13 cellular contexts compared by ENCODE assay signal in genomic region chr10:110822065-110822707, GRCh38. TPM values are rescaled to one million over a fixed set of nuclear protein-coding genes. Genes with fewer than 3 reads are reported as not detected.
DNase-seq lines count a peak whose midpoint lies in the region; ATAC-seq and TF ChIP-seq lines count a peak whose summit lies in the region.
"Had no signal": no experiment of that assay in that cellular context is flagged by ENCODE, and none has a peak within 500 bp of the region (broad histone marks: within the 10 kb centered on the region; RNA-seq: fewer than 3 reads in every experiment).

No MANE protein-coding gene starts in this region.

- H4K20me1 ChIP-seq in hepatocyte (ENCODE audit: insufficient read depth, poor library complexity, severe bottlenecking): no peaks in the 10 kb centered on the region

- TF ChIP-seq EP300 in sigmoid colon (IDR thresholded peaks at IDR 0.05): peak in 2 of 4 donors; percentile 40 to 50

- H3K27ac Mint-ChIP-seq in CD8-positive, alpha-beta memory T cell: peak overlapping the region in 6 of 8 donors; percentile 22 to 90 (median 56)
- peak overlapping the region; percentile 49 for H3K27ac Mint-ChIP-seq in activated T-helper 17 cell treated with anti-CD3 and anti-CD28 coated beads, Interleukin-2, amount 50 U/mL, for 72 hours
- H3K27ac Mint-ChIP-seq: IgD-negative memory B cell had no signal

- H3K4me3 ChIP-seq in CD8-positive, alpha-beta memory T cell (ENCODE audit: low read length): no peak overlapping the region
- H3K4me3 ChIP-seq in hepatocyte: no peak overlapping the region
- H3K4me3 ChIP-seq in sigmoid colon: no peak overlapping the region

- CTCF ChIA-PET in CD8-positive, alpha-beta memory T cell (lab: Charles Lee): interaction anchor here (0.9 to 1.5 kb wide), 2 partner anchors 16 to 51 kb away, joined by 3 to 4 read pairs; no protein-coding TSS in a partner anchor

- no peaks in the 10 kb centered on the region for H3K9me3 Mint-ChIP-seq in CD8-positive, alpha-beta memory T cell
- H3K9me3 Mint-ChIP-seq in activated T-helper 17 cell treated with anti-CD3 and anti-CD28 coated beads, Interleukin-2, amount 50 U/mL, for 72 hours: no peaks in the 10 kb centered on the region
- H3K9me3 Mint-ChIP-seq: effector memory CD8-positive, alpha-beta T cell; IgD-negative memory B cell had no signal

- POLR2A ChIA-PET in CD8-positive, alpha-beta memory T cell (lab: Charles Lee): no interaction called here

- H3K4me1 Mint-ChIP-seq in CD8-positive, alpha-beta memory T cell: peaks cover 5 to 10% (median 10%) of the 10 kb centered on the region in 3 donors
- H3K4me1 Mint-ChIP-seq in activated T-helper 17 cell treated with anti-CD3 and anti-CD28 coated beads, Interleukin-2, amount 50 U/mL, for 72 hours: peaks cover 9% of the 10 kb centered on the region

- no peaks in the 10 kb centered on the region for H3K79me2 ChIP-seq in hepatocyte

- H3K27me3 ChIP-seq in CD8-positive, alpha-beta memory T cell (ENCODE audit: insufficient read depth, low read length, poor library complexity, severe bottlenecking): no peaks in the 10 kb centered on the region
- H3K27me3 ChIP-seq in hepatocyte: no peaks in the 10 kb centered on the region
- H3K27me3 ChIP-seq in sigmoid colon: no peaks in the 10 kb centered on the region

- no peaks in the 10 kb centered on the region for H3K36me3 Mint-ChIP-seq in CD8-positive, alpha-beta memory T cell
- no peaks in the 10 kb centered on the region for H3K36me3 Mint-ChIP-seq in activated T-helper 17 cell treated with anti-CD3 and anti-CD28 coated beads, Interleukin-2, amount 50 U/mL, for 72 hours (ENCODE audit: low read depth)

- H3K27ac ChIP-seq in CD8-positive, alpha-beta memory T cell (ENCODE audit: low read depth, low read length): no peak overlapping the region
- H3K27ac ChIP-seq in hepatocyte (peak overlapping the region; percentile 84), sigmoid colon (peak overlapping the region; percentile 79 to 90 (median 85))

- no peak for ATAC-seq in activated T-helper 17 cell treated with anti-CD3 and anti-CD28 coated beads, Interleukin-2, amount 50 U/mL, for 72 hours (replicated peaks)
- ATAC-seq in HG02840 (IDR thresholded peaks at IDR 0.05; ENCODE audit: low FRiP score, unreplicated experiment): no peak
- ATAC-seq: effector memory CD8-positive, alpha-beta T cell had no signal

- H3K4me1 ChIP-seq in CD8-positive, alpha-beta memory T cell (ENCODE audit: insufficient read depth, low read length): peaks cover 4% of the 10 kb centered on the region
- peaks cover 81% of the 10 kb centered on the region for H3K4me1 ChIP-seq in hepatocyte (ENCODE audit: insufficient read depth)
- H3K4me1 ChIP-seq in sigmoid colon: peaks cover 0 to 97% (median 96%) of the 10 kb centered on the region in 4 donors

- TF ChIP-seq CTCF in hepatocyte (IDR thresholded peaks at IDR 0.05; ENCODE audit: poor library complexity) (no peak), sigmoid colon (IDR thresholded peaks at IDR 0.05) (no peak)

- peak overlapping the region; percentile 61 for H3K4me2 ChIP-seq in hepatocyte

- H3K27me3 Mint-ChIP-seq in CD8-positive, alpha-beta memory T cell: no peaks in the 10 kb centered on the region
- H3K27me3 Mint-ChIP-seq in activated T-helper 17 cell treated with anti-CD3 and anti-CD28 coated beads, Interleukin-2, amount 50 U/mL, for 72 hours: no peaks in the 10 kb centered on the region
- H3K27me3 Mint-ChIP-seq: effector memory CD8-positive, alpha-beta T cell; IgD-negative memory B cell had no signal

- H2AFZ ChIP-seq in hepatocyte: no peak overlapping the region

- no peaks in the 10 kb centered on the region for H3K9me3 ChIP-seq in CD8-positive, alpha-beta memory T cell (ENCODE audit: low read length)
- H3K9me3 ChIP-seq in hepatocyte (ENCODE audit: low read depth): no peaks in the 10 kb centered on the region
- no peaks in the 10 kb centered on the region for H3K9me3 ChIP-seq in sigmoid colon

- 42% methylated on average over 4 of the region's 4 CpGs for WGBS in hepatocyte (ENCODE audit: low lambda C conversion rate, missing lambda C conversion rate)
- WGBS in sigmoid colon, 2 donors: 58 to 66% methylated on average over 4 of the region's 4 CpGs

- no peak for TF ChIP-seq POLR2A in sigmoid colon (IDR thresholded peaks at IDR 0.05)

- intact Hi-C loops in sigmoid colon (cut with DNase I): loop anchor here (10.0 kb wide), 1 partner anchor 177 kb away; the partner anchor contains the start of gene RBM20

- H3K36me3 ChIP-seq in CD8-positive, alpha-beta memory T cell (ENCODE audit: insufficient read depth, low read length): no peaks in the 10 kb centered on the region
- no peaks in the 10 kb centered on the region for H3K36me3 ChIP-seq in hepatocyte (replicated peaks; ENCODE audit: insufficient read depth, low read depth)
- H3K36me3 ChIP-seq in sigmoid colon: no peaks in the 10 kb centered on the region

- no peaks in the 10 kb centered on the region for H3K9me2 ChIP-seq in hepatocyte (replicated peaks; ENCODE audit: insufficient read depth)

- no peak for DNase-seq in CD8-positive, alpha-beta memory T cell
- DNase-seq in hepatocyte (ENCODE audit: low spot score): no peak
- peak; percentile 56 for DNase-seq in sigmoid colon
- no peak for DNase-seq in NCI-H1436 treated with DMSO at 0.1 percent for 48 hours (lab: John Stamatoyannopoulos, UW)
- DNase-seq in activated CD4-positive, alpha-beta T cell treated with anti-CD3 and anti-CD28 coated beads for 4 hours: no peak
- DNase-seq in activated T-cell treated with anti-CD3 and anti-CD28 coated beads, Interleukin-2, amount 50 U/mL, for 48 hours: no peak
- DNase-seq: activated naive CD4-positive, alpha-beta T cell treated with Interleukin-2 at 50 U/mL for 16 hours; effector memory CD8-positive, alpha-beta T cell; NCI-H2171; SHP77 had no signal

- H3K4me3 Mint-ChIP-seq in CD8-positive, alpha-beta memory T cell: no peak overlapping the region
- H3K4me3 Mint-ChIP-seq in activated T-helper 17 cell treated with anti-CD3 and anti-CD28 coated beads, Interleukin-2, amount 50 U/mL, for 72 hours: no peak overlapping the region
- H3K4me3 Mint-ChIP-seq: effector memory CD8-positive, alpha-beta T cell had no signal

RNA-seq across cellular contexts. Expression of gene PDCD4, which starts 49.5 kb away (rescaled TPM):
- total RNA-seq in CD8-positive, alpha-beta memory T cell: 10 to 100 TPM; 88.4 to 96.1 TPM
- 540 TPM for polyA plus RNA-seq in CD8-positive, alpha-beta memory T cell
- 100 to 1,000 TPM in 1 of 2 donors, 10 to 100 TPM in 1; 59.0 to 140 TPM for total RNA-seq in activated T-helper 17 cell treated with anti-CD3 and anti-CD28 coated beads, Interleukin-2, amount 50 U/mL, for 72 hours
- 246 and 315 TPM in 2 replicates for total RNA-seq in hepatocyte
- 791 and 862 TPM in 2 replicates for polyA plus RNA-seq in hepatocyte
- 100 to 1,000 TPM in 3 of 4 donors, 10 to 100 TPM in 1; 64.3 to 140 (median 127) TPM for total RNA-seq in sigmoid colon
- polyA plus RNA-seq in sigmoid colon: 100 to 1,000 TPM; 179 to 327 (median 236) TPM
